ENCODE assay signal across 7 cellular contexts in the genomic region with DNA sequence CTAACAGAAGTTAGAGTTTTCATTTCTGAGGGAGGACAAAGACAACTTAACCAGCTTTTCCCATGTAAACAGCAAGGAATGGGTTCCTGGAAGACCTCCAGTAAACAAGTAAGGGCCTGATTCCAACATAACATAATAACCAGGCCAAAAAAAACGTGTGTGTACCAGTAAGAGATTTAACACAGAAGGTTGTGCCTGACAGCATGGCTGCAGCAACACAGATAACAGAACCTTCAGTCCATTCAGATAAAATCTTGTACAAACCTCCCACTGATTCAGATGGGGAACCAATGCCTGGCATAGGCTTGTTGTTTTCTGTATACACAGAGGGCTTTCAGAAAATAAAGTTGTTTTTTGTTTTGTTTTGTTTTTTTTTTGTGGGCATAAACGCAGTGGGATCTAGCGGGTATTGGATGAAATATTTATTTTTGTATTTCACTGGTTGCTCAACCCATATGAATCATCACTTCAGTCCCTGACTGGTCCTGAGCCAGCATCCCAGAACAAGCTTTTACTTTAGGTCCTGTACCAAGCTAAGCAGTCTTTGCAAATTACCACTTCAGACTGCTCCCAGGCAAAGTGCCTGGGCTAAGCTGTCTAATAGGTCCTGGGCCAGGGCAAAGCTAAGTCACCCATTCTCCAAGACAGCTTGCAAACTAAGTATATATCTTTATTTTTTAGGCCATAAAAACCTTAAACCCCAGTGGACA. TPM values are rescaled to one million over a fixed set of nuclear protein-coding genes. Genes with fewer than 3 reads are reported as not detected.
"Had no signal": no experiment of that assay in that cellular context is flagged by ENCODE, and none has a peak within 500 bp of the region (broad histone marks: within the 10 kb centered on the region; RNA-seq: fewer than 3 reads in every experiment).

No MANE protein-coding gene starts in this region.

RNA-seq across cellular contexts. Expression of a gene that starts 8.7 kb away (rescaled TPM):
- total RNA-seq: GM23338, H1, H9, HepG2, HFFc6, HT1080 had no signal
- polyA plus RNA-seq: GM23338, H1, HepG2, IgD-negative memory B cell had no signal
